Comparison of ENCODE assay signal across 1 cellular context in the genomic region with DNA sequence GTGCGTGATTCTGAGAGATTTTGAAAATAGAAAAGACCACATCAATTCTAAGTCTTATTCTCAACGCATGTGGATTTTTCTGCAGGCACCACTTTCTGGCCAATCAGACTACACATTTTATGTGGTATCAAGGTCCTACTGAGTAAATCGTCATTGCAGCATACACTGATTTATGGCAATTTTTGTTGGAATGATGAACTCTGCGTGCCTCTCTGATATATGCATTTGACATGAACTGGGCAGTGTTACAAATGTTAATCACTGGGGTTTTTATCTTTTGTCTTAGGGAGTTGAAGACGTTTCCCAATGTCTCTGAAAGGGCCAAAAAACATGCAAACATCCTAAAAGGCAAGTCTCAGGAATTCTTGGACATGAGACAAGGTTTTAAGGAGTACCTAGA.
TF ChIP-seq lines count a peak whose summit lies in the region.

No MANE protein-coding gene starts in this region.

TF ChIP-seq in GM23338, 12 proteins besides CTCF, POLR2A, EP300 and RAD21 (continued from another document):
- TF ChIP-seq, protein P1, sequence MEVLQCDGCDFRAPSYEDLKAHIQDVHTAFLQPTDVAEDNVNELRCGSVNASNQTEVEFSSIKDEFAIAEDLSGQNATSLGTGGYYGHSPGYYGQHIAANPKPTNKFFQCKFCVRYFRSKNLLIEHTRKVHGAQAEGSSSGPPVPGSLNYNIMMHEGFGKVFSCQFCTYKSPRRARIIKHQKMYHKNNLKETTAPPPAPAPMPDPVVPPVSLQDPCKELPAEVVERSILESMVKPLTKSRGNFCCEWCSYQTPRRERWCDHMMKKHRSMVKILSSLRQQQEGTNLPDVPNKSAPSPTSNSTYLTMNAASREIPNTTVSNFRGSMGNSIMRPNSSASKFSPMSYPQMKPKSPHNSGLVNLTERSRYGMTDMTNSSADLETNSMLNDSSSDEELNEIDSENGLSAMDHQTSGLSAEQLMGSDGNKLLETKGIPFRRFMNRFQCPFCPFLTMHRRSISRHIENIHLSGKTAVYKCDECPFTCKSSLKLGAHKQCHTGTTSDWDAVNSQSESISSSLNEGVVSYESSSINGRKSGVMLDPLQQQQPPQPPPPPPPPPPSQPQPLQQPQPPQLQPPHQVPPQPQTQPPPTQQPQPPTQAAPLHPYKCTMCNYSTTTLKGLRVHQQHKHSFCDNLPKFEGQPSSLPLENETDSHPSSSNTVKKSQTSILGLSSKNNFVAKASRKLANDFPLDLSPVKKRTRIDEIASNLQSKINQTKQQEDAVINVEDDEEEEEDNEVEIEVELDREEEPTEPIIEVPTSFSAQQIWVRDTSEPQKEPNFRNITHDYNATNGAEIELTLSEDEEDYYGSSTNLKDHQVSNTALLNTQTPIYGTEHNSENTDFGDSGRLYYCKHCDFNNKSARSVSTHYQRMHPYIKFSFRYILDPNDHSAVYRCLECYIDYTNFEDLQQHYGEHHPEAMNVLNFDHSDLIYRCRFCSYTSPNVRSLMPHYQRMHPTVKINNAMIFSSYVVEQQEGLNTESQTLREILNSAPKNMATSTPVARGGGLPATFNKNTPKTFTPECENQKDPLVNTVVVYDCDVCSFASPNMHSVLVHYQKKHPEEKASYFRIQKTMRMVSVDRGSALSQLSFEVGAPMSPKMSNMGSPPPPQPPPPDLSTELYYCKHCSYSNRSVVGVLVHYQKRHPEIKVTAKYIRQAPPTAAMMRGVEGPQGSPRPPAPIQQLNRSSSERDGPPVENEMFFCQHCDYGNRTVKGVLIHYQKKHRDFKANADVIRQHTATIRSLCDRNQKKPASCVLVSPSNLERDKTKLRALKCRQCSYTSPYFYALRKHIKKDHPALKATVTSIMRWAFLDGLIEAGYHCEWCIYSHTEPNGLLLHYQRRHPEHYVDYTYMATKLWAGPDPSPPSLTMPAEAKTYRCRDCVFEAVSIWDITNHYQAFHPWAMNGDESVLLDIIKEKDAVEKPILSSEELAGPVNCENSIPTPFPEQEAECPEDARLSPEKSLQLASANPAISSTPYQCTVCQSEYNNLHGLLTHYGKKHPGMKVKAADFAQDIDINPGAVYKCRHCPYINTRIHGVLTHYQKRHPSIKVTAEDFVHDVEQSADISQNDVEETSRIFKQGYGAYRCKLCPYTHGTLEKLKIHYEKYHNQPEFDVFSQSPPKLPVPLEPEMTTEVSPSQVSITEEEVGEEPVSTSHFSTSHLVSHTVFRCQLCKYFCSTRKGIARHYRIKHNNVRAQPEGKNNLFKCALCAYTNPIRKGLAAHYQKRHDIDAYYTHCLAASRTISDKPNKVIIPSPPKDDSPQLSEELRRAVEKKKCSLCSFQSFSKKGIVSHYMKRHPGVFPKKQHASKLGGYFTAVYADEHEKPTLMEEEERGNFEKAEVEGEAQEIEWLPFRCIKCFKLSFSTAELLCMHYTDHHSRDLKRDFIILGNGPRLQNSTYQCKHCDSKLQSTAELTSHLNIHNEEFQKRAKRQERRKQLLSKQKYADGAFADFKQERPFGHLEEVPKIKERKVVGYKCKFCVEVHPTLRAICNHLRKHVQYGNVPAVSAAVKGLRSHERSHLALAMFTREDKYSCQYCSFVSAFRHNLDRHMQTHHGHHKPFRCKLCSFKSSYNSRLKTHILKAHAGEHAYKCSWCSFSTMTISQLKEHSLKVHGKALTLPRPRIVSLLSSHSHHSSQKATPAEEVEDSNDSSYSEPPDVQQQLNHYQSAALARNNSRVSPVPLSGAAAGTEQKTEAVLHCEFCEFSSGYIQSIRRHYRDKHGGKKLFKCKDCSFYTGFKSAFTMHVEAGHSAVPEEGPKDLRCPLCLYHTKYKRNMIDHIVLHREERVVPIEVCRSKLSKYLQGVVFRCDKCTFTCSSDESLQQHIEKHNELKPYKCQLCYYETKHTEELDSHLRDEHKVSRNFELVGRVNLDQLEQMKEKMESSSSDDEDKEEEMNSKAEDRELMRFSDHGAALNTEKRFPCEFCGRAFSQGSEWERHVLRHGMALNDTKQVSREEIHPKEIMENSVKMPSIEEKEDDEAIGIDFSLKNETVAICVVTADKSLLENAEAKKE (CRISPR knock-in tag; IDR thresholded peaks at IDR 0.05), result no peak
- TF ChIP-seq POLR2AphosphoS5 (IDR thresholded peaks at IDR 0.05; ENCODE audit: low read depth), result no peak
- no peak for TF ChIP-seq CREB1 (CRISPR knock-in tag; IDR thresholded peaks at IDR 0.05; ENCODE audit: low read depth)
- no peak for TF ChIP-seq EZH2phosphoT487 (IDR thresholded peaks at IDR 0.05; ENCODE audit: unreplicated experiment)
- TF ChIP-seq EZH2 (IDR thresholded peaks at IDR 0.05; ENCODE audit: low read depth, unreplicated experiment), result no peak
- TF ChIP-seq NANOG (IDR thresholded peaks at IDR 0.05; ENCODE audit: borderline replicate concordance), result no peak
- TF ChIP-seq JUNB (IDR thresholded peaks at IDR 0.05; ENCODE audit: unreplicated experiment), result no peak
- TF ChIP-seq STAT1 (IDR thresholded peaks at IDR 0.05; ENCODE audit: unreplicated experiment), result no peak
- TF ChIP-seq, protein P2, sequence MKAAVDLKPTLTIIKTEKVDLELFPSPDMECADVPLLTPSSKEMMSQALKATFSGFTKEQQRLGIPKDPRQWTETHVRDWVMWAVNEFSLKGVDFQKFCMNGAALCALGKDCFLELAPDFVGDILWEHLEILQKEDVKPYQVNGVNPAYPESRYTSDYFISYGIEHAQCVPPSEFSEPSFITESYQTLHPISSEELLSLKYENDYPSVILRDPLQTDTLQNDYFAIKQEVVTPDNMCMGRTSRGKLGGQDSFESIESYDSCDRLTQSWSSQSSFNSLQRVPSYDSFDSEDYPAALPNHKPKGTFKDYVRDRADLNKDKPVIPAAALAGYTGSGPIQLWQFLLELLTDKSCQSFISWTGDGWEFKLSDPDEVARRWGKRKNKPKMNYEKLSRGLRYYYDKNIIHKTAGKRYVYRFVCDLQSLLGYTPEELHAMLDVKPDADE (IDR thresholded peaks at IDR 0.05), result no peak
- no peak for TF ChIP-seq ZNF114 (CRISPR knock-in tag; IDR thresholded peaks at IDR 0.05)
- TF ChIP-seq ZNF331 (CRISPR knock-in tag; IDR thresholded peaks at IDR 0.05; ENCODE audit: low read depth), result no peak
